Comparison of ENCODE assay signal across 9 cellular contexts in the genomic region with DNA sequence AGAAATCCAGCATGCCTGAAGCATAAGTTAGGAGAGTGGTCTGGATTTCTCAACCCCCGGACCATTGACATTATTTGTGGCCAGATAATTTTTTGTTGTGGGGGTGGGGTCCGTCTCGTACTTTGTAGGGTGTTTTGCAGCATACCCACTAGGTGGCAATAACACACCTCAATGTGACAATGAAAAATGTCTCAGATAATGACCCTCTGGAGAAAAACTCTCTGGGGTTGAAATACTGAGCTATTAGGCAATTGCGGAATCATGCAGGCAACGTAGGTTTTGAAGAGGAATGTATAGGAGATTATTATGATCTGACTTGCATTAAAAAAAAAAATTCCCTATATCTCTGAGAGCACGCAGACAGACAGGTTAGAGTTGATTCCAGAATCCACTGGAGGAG. TPM values are rescaled to one million over a fixed set of nuclear protein-coding genes. Genes with fewer than 3 reads are reported as not detected.
DNase-seq lines count a peak whose midpoint lies in the region; ATAC-seq, FAIRE-seq and TF ChIP-seq lines count a peak whose summit lies in the region.
"Had no signal": no experiment of that assay in that cellular context is flagged by ENCODE, and none has a peak within 500 bp of the region (broad histone marks: within the 10 kb centered on the region; RNA-seq: fewer than 3 reads in every experiment).

No MANE protein-coding gene starts in this region.

- peak; percentile 44; the same call in 1 of the 2 replicates for TF ChIP-seq RAD21 in GM12878 (IDR thresholded peaks at IDR 0.05; ENCODE audit: insufficient read depth, low read depth, low read length)

- H3K9me3 ChIP-seq in A673 (ENCODE audit: low read depth, low read length, poor library complexity, severe bottlenecking) (no peaks in the 10 kb centered on the region), GM12878 (replicated peaks; ENCODE audit: control insufficient read depth, insufficient read depth, low read length) (no peaks in the 10 kb centered on the region)

- SMC1A ChIA-PET in GM12878 (lab: Charles Lee; ENCODE audit: uncharacterized antibody, unreplicated experiment) = interaction anchor here (0.6 to 0.7 kb wide), 2 partner anchors 70 to 138 kb away, joined by 3 read pairs; no protein-coding TSS in a partner anchor

- H3K4me2 ChIP-seq in GM12878 (ENCODE audit: control insufficient read depth, insufficient read depth) = no peak overlapping the region

- TF ChIP-seq CTCF in A673 (conservative IDR thresholded peaks at IDR 0.05; ENCODE audit: low read depth, low read length) (peak; percentile 45; the same call in 1 of the 2 replicates), GM12878 (IDR thresholded peaks at IDR 0.05 in 2 of 3, conservative IDR thresholded peaks at IDR 0.05 in 1 of 3; ENCODE audit: control insufficient read depth in 2 of 3, extremely low read depth in 1 of 3, insufficient read depth in 1 of 3, low read depth in 3 of 3, low read length in 3 of 3) (peak; percentile 48 to 54 (median 53); a peak in 5 of 6 replicates)

- H4K20me1 ChIP-seq in GM12878 (ENCODE audit: control insufficient read depth, insufficient read depth) = no peaks in the 10 kb centered on the region

- ATAC-seq in GM18519 (IDR thresholded peaks at IDR 0.05; ENCODE audit: low FRiP score, unreplicated experiment) (peak; percentile 58), HG03439 (IDR thresholded peaks at IDR 0.05; ENCODE audit: unreplicated experiment) (peak; percentile 67), GM12878 (peak; percentile 82)

- POLR2A ChIA-PET in A673 (lab: Charles Lee; ENCODE audit: low non-redundant PET) = no interaction called here
- POLR2A ChIA-PET in GM12878 (lab: Charles Lee) = no interaction called here

- H3K9ac ChIP-seq in GM12878 (ENCODE audit: control insufficient read depth, insufficient read depth, low read length) = no peak overlapping the region

- RAD21 ChIA-PET in GM12878 (lab: Charles Lee; ENCODE audit: unreplicated experiment) = no interaction called here

- FAIRE-seq in GM12878 (lab: Jason Lieb, UNC) = no peak

- peak; percentile 50 for DNase-seq in A673 (ENCODE audit: low spot score)
- DNase-seq in GM12878 (ENCODE audit: low read depth, low spot score) = no peak
- no peak for DNase-seq in OCI-M2 (lab: John Stamatoyannopoulos, UW; ENCODE audit: unreplicated experiment)
- DNase-seq in AG08395 (ENCODE audit: low spot score) = no peak
- DNase-seq in cortex of kidney (lab: John Stamatoyannopoulos, UW) = no peak
- DNase-seq in middle frontal gyrus (ENCODE audit: extremely low spot score, low spot score) = no peak

- TF ChIP-seq POLR2A in GM12878 (IDR thresholded peaks at IDR 0.05; ENCODE audit: low read depth, low read length) = no peak

- H3K36me3 ChIP-seq in A673 (ENCODE audit: insufficient read depth, low read length, poor library complexity, severe bottlenecking) = no peaks in the 10 kb centered on the region
- no peaks in the 10 kb centered on the region for H3K36me3 ChIP-seq in GM12878 (ENCODE audit: control insufficient read depth in 2 of 2, insufficient read depth in 2 of 2, low read length in 1 of 2)

- H3K27me3 ChIP-seq in A673 (replicated peaks; ENCODE audit: insufficient read depth, low read depth, low read length, poor library complexity) (peaks cover 65% of the 10 kb centered on the region), GM12878 (replicated peaks in 1 of 2; ENCODE audit: control insufficient read depth in 2 of 2, insufficient read depth in 2 of 2, low read length in 1 of 2) (no peaks in the 10 kb centered on the region)

- BruUV-seq in A673 (replicated peaks; lab: Mats Ljungman, UMichigan) (no TSS peak), GM12878 (replicated peaks; lab: Mats Ljungman, UMichigan) (no TSS peak)

- no peak overlapping the region for H2AFZ ChIP-seq in GM12878 (ENCODE audit: control insufficient read depth, low read depth, low read length)

- no peaks in the 10 kb centered on the region for H3K4me1 ChIP-seq in A673 (ENCODE audit: insufficient read depth, low read length, poor library complexity, severe bottlenecking)
- H3K4me1 ChIP-seq in GM12878 (ENCODE audit: control insufficient read depth, insufficient read depth, low read length) = no peaks in the 10 kb centered on the region

- in situ Hi-C loops in GM12878 (cut with MboI) = no loop called here

- 2% methylated on average over 6 of the region's 6 CpGs for WGBS in GM12878 (ENCODE audit: insufficient coverage, insufficient replicate concordance, low lambda C conversion rate, missing lambda C conversion rate)

- H3K4me3 ChIP-seq in A673 (ENCODE audit: low read depth, low read length, poor library complexity, severe bottlenecking) (no peak overlapping the region), GM12878 (no peak overlapping the region)
- H3K4me3 ChIP-seq: SK-N-MC had no signal

- H3K27ac ChIP-seq in A673 (ENCODE audit: low read depth, low read length, poor library complexity, severe bottlenecking) (no peak overlapping the region), GM12878 (ENCODE audit: control insufficient read depth, insufficient read depth) (no peak overlapping the region)
- H3K27ac ChIP-seq: SK-N-MC had no signal

- CTCF ChIA-PET in A673 (lab: Charles Lee) = no interaction called here
- CTCF ChIA-PET in GM12878 (lab: Yijun Ruan, JAX) = interaction anchor here (0.6 to 1.7 kb wide), 6 partner anchors 9 to 1401 kb away, joined by 3 to 5 read pairs (median 3); partner anchors contain the start of gene RRP15

- no peaks in the 10 kb centered on the region for H3K79me2 ChIP-seq in GM12878 (ENCODE audit: control insufficient read depth, insufficient read depth, low read length)

- TF ChIP-seq EP300 in GM12878 (IDR thresholded peaks at IDR 0.05; ENCODE audit: borderline replicate concordance in 1 of 2, control insufficient read depth in 1 of 2, low read depth in 2 of 2, low read length in 2 of 2) = no peak

- intact Hi-C loops in A673 (cut with micrococcal nuclease; ENCODE audit: unreplicated experiment) = no loop called here
- intact Hi-C loops in GM12878 (cut with micrococcal nuclease; ENCODE audit: unreplicated experiment) = loop anchor here (1.0 to 10.0 kb wide), 2 partner anchors 255 to 1553 kb away; no protein-coding TSS in a partner anchor

TF ChIP-seq in GM12878, 131 proteins besides CTCF, POLR2A, EP300 and RAD21:
- no peak for TF ChIP-seq TAF1 (IDR thresholded peaks at IDR 0.05; ENCODE audit: borderline replicate concordance, low read depth, low read length)
- TF ChIP-seq PAX8 (IDR thresholded peaks at IDR 0.05) = no peak
- TF ChIP-seq SMC3 (IDR thresholded peaks at IDR 0.05; ENCODE audit: borderline replicate concordance, low read length) = peak; percentile 19; the same call in 1 of the 2 replicates
TF ChIP-seq in GM12878: peak in this region for 1.

RNA-seq across cellular contexts. Expression of gene RRP15, which starts 25.3 kb away (rescaled TPM):
- total RNA-seq in A673 (2021) = 31.3 and 38.4 TPM in 2 replicates
- 21.2 and 32.4 TPM in 2 replicates for total RNA-seq in GM12878 (2013; cell fraction: nucleolus; rRNA removed)
- total RNA-seq in GM12878 (2014; rRNA removed) = 6.4 and 8.6 TPM in 2 replicates
- 17.1 and 18.4 TPM in 2 replicates for total RNA-seq in GM12878 (2014; rRNA removed; fragmentation: Illumina TruSeq; extraction: Trizol)
- total RNA-seq in GM12878 (2021) = 21.0 and 21.2 TPM in 2 replicates
- polyA plus RNA-seq in GM12878 (2011; ENCODE audit: low read depth) = 2.2 TPM
- 9.8 and 11.3 TPM in 2 replicates for polyA plus RNA-seq in GM12878 (2011; rRNA removed)
- polyA plus RNA-seq in GM12878 (2011; cell fraction: cytosol; rRNA removed) = 0.88 and 1.1 TPM in 2 replicates
- 1.9 and 2.0 TPM in 2 replicates for polyA plus RNA-seq in GM12878 (2011; cell fraction: nucleus; rRNA removed)
- polyA plus RNA-seq in GM12878 (2012) = 6.5 and 7.4 TPM in 2 replicates
- 13.0 and 20.2 TPM in 2 replicates for polyA plus RNA-seq in GM12878 (2014; fragmentation: Illumina TruSeq; extraction: Trizol)
- 10 to 100 TPM; 29.4 to 34.3 TPM for polyA plus RNA-seq in GM12878 (2014; fragmentation: Nextera tagmentation; extraction: Ambion mirVana)
- polyA plus RNA-seq in GM12878 (2014; rRNA removed) = 4.3 and 5.6 TPM in 2 replicates
- 10 to 100 TPM; 37.6 to 37.8 TPM for polyA plus RNA-seq in GM12878 (2016; fragmentation: Nextera tagmentation; extraction: Ambion mirVana)
- polyA minus RNA-seq in GM12878 (2011; rRNA and poly(A)+ RNA removed) = 2.0 TPM in 2 replicates
- polyA minus RNA-seq in GM12878 (2011; cell fraction: cytosol; rRNA and poly(A)+ RNA removed) = 1.2 and 2.2 TPM in 2 replicates
- polyA minus RNA-seq in GM12878 (2011; cell fraction: nucleus; rRNA and poly(A)+ RNA removed) = 3.5 and 5.0 TPM in 2 replicates
